Comparison of ENCODE assay signal across 18 cellular contexts in genomic region chr19:40216013-40216776, GRCh38. TPM values are rescaled to one million over a fixed set of nuclear protein-coding genes. Genes with fewer than 3 reads are reported as not detected.
DNase-seq lines count a peak whose midpoint lies in the region; ATAC-seq and TF ChIP-seq lines count a peak whose summit lies in the region.
"Had no signal": no experiment of that assay in that cellular context is flagged by ENCODE, and none has a peak within 500 bp of the region (broad histone marks: within the 10 kb centered on the region; RNA-seq: fewer than 3 reads in every experiment).

No MANE protein-coding gene starts in this region.

- H4K20me1 ChIP-seq in HCT116 (ENCODE audit: insufficient read depth), result no peaks in the 10 kb centered on the region

- H3K27me3 Mint-ChIP-seq in Caco-2 (ENCODE audit: insufficient read depth, unreplicated experiment), result no peaks in the 10 kb centered on the region

- H3K9me3 ChIP-seq in Caco-2, result no peaks in the 10 kb centered on the region
- H3K9me3 ChIP-seq in HCT116 (ENCODE audit: control insufficient read depth in 1 of 2, insufficient read depth in 1 of 2, low read depth in 1 of 2, low read length in 2 of 2), result no peaks in the 10 kb centered on the region
- H3K9me3 ChIP-seq in iPS-15b (ENCODE audit: control insufficient read depth, insufficient read depth, low read length), result no peaks in the 10 kb centered on the region
- H3K9me3 ChIP-seq in upper lobe of left lung, result no peaks in the 10 kb centered on the region
- H3K9me3 ChIP-seq: lower lobe of right lung, SJSA1 had no signal

- peak overlapping the region; percentile 73 for H3K4me3 Mint-ChIP-seq in Caco-2 (ENCODE audit: unreplicated experiment)
- H3K4me3 Mint-ChIP-seq: activated CD4-positive, alpha-beta T cell treated with anti-CD3 and anti-CD28 coated beads, Interleukin-2, amount 10 ng/mL, durations not matched to agents 7 days and 5 days; central memory CD8-positive, alpha-beta T cell; effector memory CD8-positive, alpha-beta T cell had no signal

- no peak for TF ChIP-seq EP300 in upper lobe of left lung (IDR thresholded peaks at IDR 0.05)

- H3K9me3 Mint-ChIP-seq in Caco-2 (ENCODE audit: unreplicated experiment), result no peaks in the 10 kb centered on the region
- H3K9me3 Mint-ChIP-seq: activated CD4-positive, alpha-beta T cell treated with anti-CD3 and anti-CD28 coated beads, Interleukin-2, amount 10 ng/mL, durations not matched to agents 7 days and 5 days; central memory CD8-positive, alpha-beta T cell; effector memory CD8-positive, alpha-beta T cell had no signal

- no TSS peak for BruUV-seq in Caco-2 (replicated peaks; lab: Mats Ljungman, UMichigan)
- BruUV-seq in HCT116 (replicated peaks; lab: Mats Ljungman, UMichigan), result no TSS peak

- H3K79me2 ChIP-seq in HCT116 (ENCODE audit: insufficient read depth, low read length), result no peaks in the 10 kb centered on the region

- peak overlapping the region; percentile 91 for H3K4me2 ChIP-seq in HCT116 (ENCODE audit: low read length)

- 36 to 45% methylated on average over 16 to 23 of the region's 23 CpGs for WGBS in upper lobe of left lung, 2 donors

- H3K27me3 ChIP-seq in Caco-2 (replicated peaks; ENCODE audit: control insufficient read depth, insufficient read depth, low read length) (no peaks in the 10 kb centered on the region), HCT116 (ENCODE audit: insufficient read depth, low read length) (no peaks in the 10 kb centered on the region), iPS-15b (ENCODE audit: control insufficient read depth, insufficient read depth, low read length) (peaks cover 20% of the 10 kb centered on the region), upper lobe of left lung (peaks cover 3 to 32% (median 23%) of the 10 kb centered on the region in 4 donors)

- H3K9me2 ChIP-seq in HCT116 (ENCODE audit: insufficient read depth), result no peaks in the 10 kb centered on the region

- H3K4me3 ChIP-seq in Caco-2 (ENCODE audit: low read depth, low read length) (peak overlapping the region; percentile 32), HCT116 (replicated peaks in 1 of 2; ENCODE audit: low read depth in 1 of 2, low read length in 2 of 2) (peak overlapping the region; percentile 52 to 59), iPS-15b (ENCODE audit: low read depth, low read length) (peak overlapping the region; percentile 54), upper lobe of left lung (no peak overlapping the region)
- H3K4me3 ChIP-seq: SJSA1 had no signal

- peaks cover 10% of the 10 kb centered on the region for H3K4me1 Mint-ChIP-seq in Caco-2 (ENCODE audit: low read depth, unreplicated experiment)
- H3K4me1 Mint-ChIP-seq: central memory CD8-positive, alpha-beta T cell had no signal

- TF ChIP-seq CTCF in Caco-2 (IDR thresholded peaks at IDR 0.05; ENCODE audit: insufficient read depth in 1 of 2, low read depth in 1 of 2, low read length in 1 of 2, severe bottlenecking in 1 of 2, unreplicated experiment in 1 of 2), result no peak
- no peak for TF ChIP-seq CTCF in HCT116 (IDR thresholded peaks at IDR 0.05 in 2 of 3, conservative IDR thresholded peaks at IDR 0.05 in 1 of 3; ENCODE audit: borderline replicate concordance in 1 of 3, insufficient read depth in 1 of 3, low read depth in 2 of 3, low read length in 2 of 3)
- no peak for TF ChIP-seq CTCF in VCaP (conservative IDR thresholded peaks at IDR 0.05)
- no peak for TF ChIP-seq CTCF in upper lobe of left lung (IDR thresholded peaks at IDR 0.05)

- no peak for TF ChIP-seq POLR2A in HCT116 (IDR thresholded peaks at IDR 0.05; ENCODE audit: borderline replicate concordance, extremely low read depth, insufficient read depth, insufficient read length)
- no peak for TF ChIP-seq POLR2A in upper lobe of left lung (IDR thresholded peaks at IDR 0.05)

- CTCF ChIA-PET in Caco-2 (lab: Charles Lee), result interaction anchor here (0.7 to 2.1 kb wide), 3 partner anchors 9 to 42 kb away, joined by 3 to 7 read pairs (median 3); no protein-coding TSS in a partner anchor
- CTCF ChIA-PET in HCT116 (lab: Charles Lee), result interaction anchor here (0.9 to 1.7 kb wide), 4 partner anchors 25 to 210 kb away, joined by 3 to 10 read pairs (median 6); partner anchors contain the start of genes MAP3K10 and SERTAD1

- H3K9ac ChIP-seq in HCT116 (ENCODE audit: low read length) (peak overlapping the region; percentile 77), iPS-15b (ENCODE audit: low read depth, low read length) (no peak overlapping the region)

- DNase-seq in Caco-2 (no peak), HCT116 (ENCODE audit: low read depth, low spot score) (no peak), NOMO-1 (lab: John Stamatoyannopoulos, UW; ENCODE audit: unreplicated experiment in 2 of 2) (no peak), upper lobe of left lung (no peak), GM19238 (ENCODE audit: insufficient read length, low spot score) (no peak)
- DNase-seq: activated CD4-positive, alpha-beta T cell treated with anti-CD3 and anti-CD28 coated beads, Interleukin-2, amount 10 ng/mL, durations not matched to agents 7 days and 5 days; activated T-cell treated with anti-CD3 and anti-CD28 coated beads, Interleukin-2, amount 50 U/mL, for 1 hour; AML-193; effector memory CD8-positive, alpha-beta T cell; MM.1S; naive thymus-derived CD4-positive, alpha-beta T cell had no signal

- H3K27ac ChIP-seq in HCT116 (ENCODE audit: low read depth, low read length) (peak overlapping the region; percentile 87), VCaP (peak overlapping the region; percentile 66), upper lobe of left lung (no peak overlapping the region)
- H3K27ac ChIP-seq: lower lobe of right lung, SJSA1 had no signal

- H3K36me3 ChIP-seq in Caco-2 (ENCODE audit: control insufficient read depth, insufficient read depth, low read length) (no peaks in the 10 kb centered on the region), HCT116 (ENCODE audit: control insufficient read depth in 1 of 2, insufficient read depth in 2 of 2, low read length in 2 of 2) (no peaks in the 10 kb centered on the region), iPS-15b (ENCODE audit: control insufficient read depth, insufficient read depth, low read length) (peaks cover 3% of the 10 kb centered on the region), upper lobe of left lung (peaks cover 0 to 8% (median 0%) of the 10 kb centered on the region in 4 donors)
- H3K36me3 ChIP-seq: SJSA1 had no signal

- RAD21 ChIA-PET in HCT116 (lab: Charles Lee; ENCODE audit: low non-redundant PET in 1 of 2, low total read pairs in 2 of 2, uncharacterized antibody in 2 of 2, unreplicated experiment in 2 of 2), result no interaction called here

- intact Hi-C loops in Caco-2 (cut with micrococcal nuclease; ENCODE audit: unreplicated experiment) (no loop called here), HCT116 (cut with micrococcal nuclease) (no loop called here)

- H3K27ac Mint-ChIP-seq in Caco-2 (ENCODE audit: unreplicated experiment), result peak overlapping the region; percentile 1

- ATAC-seq in HCT116 (no peak), HG02884 (IDR thresholded peaks at IDR 0.05; ENCODE audit: unreplicated experiment) (no peak), upper lobe of left lung (ENCODE audit: low FRiP score in 2 of 2) (no peak)
- ATAC-seq: effector memory CD8-positive, alpha-beta T cell; naive thymus-derived CD4-positive, alpha-beta T cell had no signal

- H3K36me3 Mint-ChIP-seq in Caco-2 (ENCODE audit: insufficient read depth, unreplicated experiment), result peaks cover 4% of the 10 kb centered on the region

- H3K4me1 ChIP-seq in Caco-2 (no peaks in the 10 kb centered on the region), HCT116 (ENCODE audit: control insufficient read depth in 1 of 2, insufficient read depth in 2 of 2, low read length in 2 of 2) (peaks cover 31 to 48% of the 10 kb centered on the region in 2 experiments), iPS-15b (ENCODE audit: control insufficient read depth, insufficient read depth, low read length) (no peaks in the 10 kb centered on the region), upper lobe of left lung (peaks cover 12 to 20% (median 15%) of the 10 kb centered on the region in 4 donors)

- POLR2A ChIA-PET in Caco-2 (lab: Charles Lee) (interaction anchor here (0.5 to 0.6 kb wide), 2 partner anchors 204 to 780 kb away, joined by 4 to 5 read pairs; partner anchors contain the start of gene RPS16), HCT116 (lab: Charles Lee) (interaction anchor here (1.8 kb wide), 1 partner anchor 68 kb away, joined by 6 read pairs; no protein-coding TSS in a partner anchor)

- H2AFZ ChIP-seq in HCT116 (ENCODE audit: low read depth, low read length, poor library complexity, severe bottlenecking), result no peak overlapping the region

- TF ChIP-seq RAD21 in HCT116 (IDR thresholded peaks at IDR 0.05; ENCODE audit: low read depth), result no peak

TF ChIP-seq in HCT116, 20 proteins besides CTCF, POLR2A, EP300 and RAD21:
- TF ChIP-seq JUND (IDR thresholded peaks at IDR 0.05) (no peak), ELF1 (IDR thresholded peaks at IDR 0.05; ENCODE audit: borderline replicate concordance, low read depth) (no peak), SRF (IDR thresholded peaks at IDR 0.05; ENCODE audit: low read depth) (no peak), CBX3 (IDR thresholded peaks at IDR 0.05; ENCODE audit: low read depth) (no peak), YY1 (IDR thresholded peaks at IDR 0.05; ENCODE audit: extremely low read depth, insufficient replicate concordance, low read depth, low read length) (no peak), ZNF274 (IDR thresholded peaks at IDR 0.05; ENCODE audit: low read depth, low read length) (no peak), SIN3A (IDR thresholded peaks at IDR 0.05; ENCODE audit: low read depth) (no peak), ATF3 (IDR thresholded peaks at IDR 0.05) (no peak), FOSL1 (IDR thresholded peaks at IDR 0.05; ENCODE audit: low read depth) (no peak)

RNA-seq across cellular contexts. Expression of gene TTC9B, which starts 2.0 kb away (rescaled TPM):
- total RNA-seq in Caco-2 (2022) (not detected in 2 replicates), HCT116 (2021; ENCODE audit: unreplicated experiment) (1.7 TPM), upper lobe of left lung (not detected)
- 2.6 and 3.0 TPM in 2 replicates for polyA plus RNA-seq in HCT116 (2012)
- total RNA-seq: activated CD4-positive, alpha-beta T cell treated with anti-CD3 and anti-CD28 coated beads, Interleukin-2, amount 10 ng/mL, durations not matched to agents 7 days and 5 days; lower lobe of right lung; naive thymus-derived CD4-positive, alpha-beta T cell; SJSA1; subcutaneous adipose tissue had no signal
- polyA plus RNA-seq: naive thymus-derived CD4-positive, alpha-beta T cell had no signal

RNA-seq across cellular contexts. Expression of gene CCNP, which starts 10.3 kb away (rescaled TPM):
- 4.1 and 5.3 TPM in 2 replicates for total RNA-seq in Caco-2 (2022)
- total RNA-seq in HCT116 (2021; ENCODE audit: unreplicated experiment), result 9.8 TPM
- 17.2 and 26.9 TPM in 2 replicates for polyA plus RNA-seq in HCT116 (2012)
- under 1 TPM in 3 of 6 donors, not detected in 3; 0.31 to 1.00 (median 0.79) TPM for total RNA-seq in upper lobe of left lung
- total RNA-seq: lower lobe of right lung, SJSA1 had no signal
- polyA plus RNA-seq: naive thymus-derived CD4-positive, alpha-beta T cell had no signal

RNA-seq across cellular contexts. Expression of gene MAP3K10, which starts 25.0 kb away (rescaled TPM):
- total RNA-seq in Caco-2 (2022), result 10.7 and 11.8 TPM in 2 replicates
- total RNA-seq in HCT116 (2021; ENCODE audit: unreplicated experiment), result 17.3 TPM
- 10.5 and 12.4 TPM in 2 replicates for polyA plus RNA-seq in HCT116 (2012)
- total RNA-seq in upper lobe of left lung, result 10 to 100 TPM in 5 of 6 donors, 1 to 10 TPM in 1; 9.0 to 56.6 (median 18.4) TPM

Comparison
In these comparisons a context has a peak if more than half of its experiments do, and no peak if none do; other contexts are left out.
1. H3K4me3 ChIP-seq: peak in Caco-2 (single experiment), HCT116 (2 of 2) and iPS-15b (single experiment); none in upper lobe of left lung (0 of 4).
2. H3K27ac ChIP-seq: peak in HCT116 (single experiment) and VCaP (single experiment); none in upper lobe of left lung (0 of 4).